26 cellular contexts compared by ENCODE assay signal in the genomic region with DNA sequence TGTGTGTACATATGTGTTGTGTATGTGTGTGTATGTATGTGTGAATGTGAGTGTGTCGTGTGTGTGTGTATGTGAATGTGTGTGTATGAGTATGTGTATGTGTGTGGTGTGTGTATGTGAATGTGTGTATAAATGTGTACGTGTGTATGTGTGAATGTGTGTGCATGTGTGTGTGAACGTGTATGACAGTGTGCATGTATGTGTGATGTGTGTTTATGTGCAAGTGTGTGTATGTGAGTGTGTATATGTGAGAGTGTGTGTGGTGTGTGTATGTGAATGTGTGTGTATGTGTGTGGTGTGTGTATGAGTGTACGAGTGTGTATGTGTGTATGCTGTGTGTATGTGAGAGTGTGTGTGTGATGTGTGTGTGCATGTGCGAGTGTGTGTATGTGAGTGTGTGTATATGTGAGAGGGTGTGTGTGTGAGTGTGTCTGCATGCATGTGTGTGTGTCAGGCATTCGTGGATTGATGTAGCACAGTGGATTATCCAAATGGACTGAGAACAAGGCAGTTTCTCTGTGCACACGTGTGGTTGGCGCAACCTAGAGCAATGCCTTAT.
"Had no signal": no experiment of that assay in that cellular context is flagged by ENCODE, and none has a peak within 500 bp of the region (broad histone marks: within the 10 kb centered on the region; RNA-seq: fewer than 3 reads in every experiment).

No MANE protein-coding gene starts in this region.

- H3K27me3 Mint-ChIP-seq: memory B cell; stimulated activated naive B cell treated with anti-CD40 and anti-IgM and Interleukin-4, amounts not matched to agents 10 μg/mL and 1 μg/mL and 100 μg/mL, for 72 hours; stimulated activated naive CD8-positive, alpha-beta T cell treated with anti-CD3 and anti-CD28 coated beads, Interleukin-15, Interleukin-2, amounts not matched to agents 100 ng/mL and 50 ng/mL, for 24 hours had no signal

- H3K9me3 ChIP-seq: esophagus muscularis mucosa, gastroesophageal sphincter, heart left ventricle, ovary, psoas muscle, suprapubic skin, transverse colon had no signal

- H3K27me3 ChIP-seq: esophagus muscularis mucosa, foreskin keratinocyte, gastroesophageal sphincter, heart left ventricle, hepatocyte, ovary, spleen, suprapubic skin, transverse colon had no signal

- H3K4me2 ChIP-seq: hepatocyte had no signal

- H3K4me1 Mint-ChIP-seq: memory B cell; naive thymus-derived CD4-positive, alpha-beta T cell had no signal

- H3K9me3 Mint-ChIP-seq: memory B cell; stimulated activated naive B cell treated with anti-CD40 and anti-IgM and Interleukin-4, amounts not matched to agents 10 μg/mL and 1 μg/mL and 100 μg/mL, for 72 hours; stimulated activated naive CD8-positive, alpha-beta T cell treated with anti-CD3 and anti-CD28 coated beads, Interleukin-15, Interleukin-2, amounts not matched to agents 100 ng/mL and 50 ng/mL, for 24 hours had no signal

- H3K36me3 ChIP-seq: esophagus muscularis mucosa, gastroesophageal sphincter, heart left ventricle, ovary, spleen, suprapubic skin, transverse colon had no signal

- H2AFZ ChIP-seq: hepatocyte had no signal

- H3K79me2 ChIP-seq: hepatocyte had no signal

- H3K4me1 ChIP-seq: foreskin keratinocyte, gastroesophageal sphincter, psoas muscle, spleen, suprapubic skin, transverse colon had no signal

- H3K27ac Mint-ChIP-seq: memory B cell; naive thymus-derived CD4-positive, alpha-beta T cell; nephron progenitor cell; stimulated activated naive B cell treated with anti-CD40 and anti-IgM and Interleukin-4, amounts not matched to agents 10 μg/mL and 1 μg/mL and 100 μg/mL, for 72 hours; stimulated activated naive CD8-positive, alpha-beta T cell treated with anti-CD3 and anti-CD28 coated beads, Interleukin-15, Interleukin-2, amounts not matched to agents 100 ng/mL and 50 ng/mL, for 24 hours had no signal

- H3K36me3 Mint-ChIP-seq: memory B cell; naive thymus-derived CD4-positive, alpha-beta T cell; stimulated activated naive B cell treated with anti-CD40 and anti-IgM and Interleukin-4, amounts not matched to agents 10 μg/mL and 1 μg/mL and 100 μg/mL, for 72 hours had no signal

- H3K27ac ChIP-seq: esophagus muscularis mucosa, gastroesophageal sphincter, heart left ventricle, hepatocyte, ovary, psoas muscle, skin epidermis, spleen, suprapubic skin, transverse colon had no signal

- DNase-seq: cortex of kidney; foreskin keratinocyte; kidney; midbrain; naive thymus-derived CD4-positive, alpha-beta T cell; nephron progenitor cell; occipital lobe; ovary; posterior cingulate gyrus; psoas muscle; right cardiac atrium; spleen; stimulated activated CD4-positive, alpha-beta T cell treated with anti-CD3 and anti-CD28 coated beads, Interleukin-4, amount 100 ng/mL, for 4 hours; stimulated activated naive B cell treated with anti-CD40 and anti-IgM and Interleukin-4, amounts not matched to agents 10 μg/mL and 1 μg/mL and 100 μg/mL, for 72 hours; transverse colon had no signal

- H3K4me3 Mint-ChIP-seq: memory B cell; naive thymus-derived CD4-positive, alpha-beta T cell; nephron progenitor cell; stimulated activated naive B cell treated with anti-CD40 and anti-IgM and Interleukin-4, amounts not matched to agents 10 μg/mL and 1 μg/mL and 100 μg/mL, for 72 hours; stimulated activated naive CD8-positive, alpha-beta T cell treated with anti-CD3 and anti-CD28 coated beads, Interleukin-15, Interleukin-2, amounts not matched to agents 100 ng/mL and 50 ng/mL, for 24 hours had no signal

- FAIRE-seq: endothelial cell of umbilical vein, kidney had no signal

- ATAC-seq: foreskin keratinocyte; gastroesophageal sphincter; left lobe of liver; naive thymus-derived CD4-positive, alpha-beta T cell; psoas muscle; right cardiac atrium; stimulated activated naive B cell treated with anti-CD40 and anti-IgM and Interleukin-4, amounts not matched to agents 10 μg/mL and 1 μg/mL and 100 μg/mL, for 72 hours had no signal

- H3K4me3 ChIP-seq: esophagus muscularis mucosa, gastroesophageal sphincter, heart left ventricle, hepatocyte, lung, ovary, psoas muscle, skin epidermis, spleen, suprapubic skin, transverse colon had no signal
